In genomic region chr2:35428548-35428947, GRCh38 we compare ENCODE assay signal across 8 cellular contexts.
DNase-seq lines count a peak whose midpoint lies in the region; ATAC-seq, FAIRE-seq and TF ChIP-seq lines count a peak whose summit lies in the region.

No MANE protein-coding gene starts in this region.

- WGBS in liver: 78% methylated on average over 1 of the region's 1 CpG

- H3K36me3 ChIP-seq in astrocyte (ENCODE audit: insufficient read depth, low read length) (no peaks in the 10 kb centered on the region), liver (ENCODE audit: control insufficient read depth in 4 of 4, insufficient read depth in 3 of 4, low read depth in 1 of 4, low read length in 3 of 4) (no peaks in the 10 kb centered on the region), ascending aorta (no peaks in the 10 kb centered on the region)

- H3K4me3 Mint-ChIP-seq in astrocyte (ENCODE audit: unreplicated experiment): no peak overlapping the region

- intact Hi-C loops in ascending aorta (cut with DNase I): no loop called here

- TF ChIP-seq RAD21 in liver (IDR thresholded peaks at IDR 0.05): peak; percentile 19 to 50

- no peak overlapping the region for H3K9ac ChIP-seq in astrocyte (ENCODE audit: low read length)
- no peak overlapping the region for H3K9ac ChIP-seq in liver (ENCODE audit: low read depth in 1 of 2, low read length in 2 of 2)

- no peaks in the 10 kb centered on the region for H3K79me2 ChIP-seq in astrocyte (ENCODE audit: insufficient read depth, low read length)

- H3K4me1 ChIP-seq in astrocyte (ENCODE audit: insufficient read depth, low read length): no peaks in the 10 kb centered on the region
- no peaks in the 10 kb centered on the region for H3K4me1 ChIP-seq in liver (ENCODE audit: control insufficient read depth in 4 of 4, insufficient read depth in 4 of 4, low read length in 3 of 4)
- H3K4me1 ChIP-seq in ascending aorta: no peaks in the 10 kb centered on the region

- H3K9me3 Mint-ChIP-seq in astrocyte (ENCODE audit: unreplicated experiment): no peaks in the 10 kb centered on the region

- H3K9me3 ChIP-seq in astrocyte (ENCODE audit: insufficient read depth, low read depth, low read length) (no peaks in the 10 kb centered on the region), liver (ENCODE audit: control insufficient read depth in 4 of 4, low read length in 3 of 4) (no peaks in the 10 kb centered on the region), ascending aorta (no peaks in the 10 kb centered on the region)

- H3K27me3 Mint-ChIP-seq in astrocyte (ENCODE audit: low read depth, unreplicated experiment): no peaks in the 10 kb centered on the region

- H3K4me1 Mint-ChIP-seq in astrocyte (ENCODE audit: low read depth, unreplicated experiment): no peaks in the 10 kb centered on the region

- peak; percentile 94 for ATAC-seq in GM18868 (IDR thresholded peaks at IDR 0.05; ENCODE audit: unreplicated experiment)
- ATAC-seq in GM18505 (IDR thresholded peaks at IDR 0.05; ENCODE audit: unreplicated experiment): no peak

- H4K20me1 ChIP-seq in astrocyte (ENCODE audit: insufficient read depth, low read length): no peaks in the 10 kb centered on the region

- H2AFZ ChIP-seq in astrocyte (ENCODE audit: low read depth, low read length): no peak overlapping the region

- H3K27me3 ChIP-seq in astrocyte (ENCODE audit: insufficient read depth, low read length) (no peaks in the 10 kb centered on the region), liver (ENCODE audit: control insufficient read depth in 4 of 4, insufficient read depth in 4 of 4, low read length in 3 of 4) (no peaks in the 10 kb centered on the region), ascending aorta (no peaks in the 10 kb centered on the region)

- H3K36me3 Mint-ChIP-seq in astrocyte (ENCODE audit: low read depth, unreplicated experiment): no peaks in the 10 kb centered on the region

- no peak overlapping the region for H3K27ac ChIP-seq in astrocyte (ENCODE audit: low read depth, low read length)
- H3K27ac ChIP-seq in liver (ENCODE audit: low read depth in 1 of 2, low read length in 2 of 2): no peak overlapping the region
- H3K27ac ChIP-seq in ascending aorta: no peak overlapping the region

- TF ChIP-seq POLR2A in GM18505 (IDR thresholded peaks at IDR 0.05; ENCODE audit: borderline replicate concordance, extremely low read depth, insufficient read depth, insufficient read length): no peak

- no peak overlapping the region for H3K4me2 ChIP-seq in astrocyte (ENCODE audit: low read length)

- FAIRE-seq in astrocyte (lab: Jason Lieb, UNC): no peak

- DNase-seq in CD1c-positive myeloid dendritic cell (ENCODE audit: extremely low spot score): peak; percentile 31
- no peak for DNase-seq in astrocyte (ENCODE audit: low read depth)
- no peak for DNase-seq in ascending aorta (ENCODE audit: low spot score in 2 of 2)
- DNase-seq in NCI-H524 treated with DMSO at 0.1 percent for 48 hours (lab: John Stamatoyannopoulos, UW): no peak

- H3K27ac Mint-ChIP-seq in astrocyte (ENCODE audit: unreplicated experiment): no peak overlapping the region

- H3K4me3 ChIP-seq in astrocyte (ENCODE audit: insufficient read depth, low read depth, low read length): no peak overlapping the region
- H3K4me3 ChIP-seq in liver (ENCODE audit: low read depth in 1 of 3, low read length in 3 of 3): no peak overlapping the region
- no peak overlapping the region for H3K4me3 ChIP-seq in ascending aorta

- peak; percentile 74 for TF ChIP-seq CTCF in LNCAP (IDR thresholded peaks at IDR 0.05)
- TF ChIP-seq CTCF in astrocyte (IDR thresholded peaks at IDR 0.05; ENCODE audit: insufficient read depth, low read depth, low read length): peak; percentile 39
- TF ChIP-seq CTCF in liver (IDR thresholded peaks at IDR 0.05; ENCODE audit: low read depth, low read length, missing input control): peak; percentile 26
- no peak for TF ChIP-seq CTCF in ascending aorta (IDR thresholded peaks at IDR 0.05)

TF ChIP-seq in liver, 16 proteins besides CTCF, POLR2A, EP300 and RAD21:
- TF ChIP-seq HNF4A (conservative IDR thresholded peaks at IDR 0.05): no peak
- no peak for TF ChIP-seq RXRA (IDR thresholded peaks at IDR 0.05)
- no peak for TF ChIP-seq EGR1 (IDR thresholded peaks at IDR 0.05; ENCODE audit: low read depth in 2 of 2)
- TF ChIP-seq JUND (IDR thresholded peaks at IDR 0.05): no peak
- no peak for TF ChIP-seq NR2F2 (IDR thresholded peaks at IDR 0.05)
- no peak for TF ChIP-seq MAX (IDR thresholded peaks at IDR 0.05)
- no peak for TF ChIP-seq FOXA1 (IDR thresholded peaks at IDR 0.05)
- TF ChIP-seq SP1 (IDR thresholded peaks at IDR 0.05): no peak
- TF ChIP-seq HNF4G (IDR thresholded peaks at IDR 0.05): no peak
- no peak for TF ChIP-seq YY1 (IDR thresholded peaks at IDR 0.05)
- no peak for TF ChIP-seq ZBTB33 (IDR thresholded peaks at IDR 0.05)
- TF ChIP-seq TAF1 (conservative IDR thresholded peaks at IDR 0.05): no peak
- no peak for TF ChIP-seq GABPA (IDR thresholded peaks at IDR 0.05 in 1 of 2, conservative IDR thresholded peaks at IDR 0.05 in 1 of 2)
- no peak for TF ChIP-seq ATF3 (IDR thresholded peaks at IDR 0.05)
- TF ChIP-seq FOXA2 (IDR thresholded peaks at IDR 0.05): no peak

Comparison
In these comparisons a context has a peak if more than half of its experiments do, and no peak if none do; other contexts are left out.
1. CTCF ChIP-seq: peak in LNCAP (single experiment), astrocyte (single experiment) and liver (single experiment); none in ascending aorta (0 of 3).